ENCODE assay signal across 2 cellular contexts in genomic region chr17:74543406-74543805, GRCh38.
TF ChIP-seq lines count a peak whose summit lies in the region.

No MANE protein-coding gene starts in this region.

TF ChIP-seq in GM23338, 12 proteins besides CTCF, POLR2A, EP300 and RAD21:
- TF ChIP-seq NANOG (IDR thresholded peaks at IDR 0.05; ENCODE audit: borderline replicate concordance) = no peak
- TF ChIP-seq EZH2phosphoT487 (IDR thresholded peaks at IDR 0.05; ENCODE audit: unreplicated experiment) = no peak
- no peak for TF ChIP-seq EZH2 (IDR thresholded peaks at IDR 0.05; ENCODE audit: low read depth, unreplicated experiment)
- TF ChIP-seq POLR2AphosphoS5 (IDR thresholded peaks at IDR 0.05; ENCODE audit: low read depth) = no peak
- TF ChIP-seq STAT1 (IDR thresholded peaks at IDR 0.05; ENCODE audit: unreplicated experiment) = no peak
- TF ChIP-seq ZNF114 (CRISPR knock-in tag; IDR thresholded peaks at IDR 0.05) = no peak
- TF ChIP-seq ZNF331 (CRISPR knock-in tag; IDR thresholded peaks at IDR 0.05; ENCODE audit: low read depth) = no peak
- TF ChIP-seq CREB1 (CRISPR knock-in tag; IDR thresholded peaks at IDR 0.05; ENCODE audit: low read depth) = no peak
- no peak for TF ChIP-seq ETS1 (IDR thresholded peaks at IDR 0.05)
- no peak for TF ChIP-seq REST (IDR thresholded peaks at IDR 0.05; ENCODE audit: unreplicated experiment)
- no peak for TF ChIP-seq ZNF462 (CRISPR knock-in tag; IDR thresholded peaks at IDR 0.05)
- TF ChIP-seq JUNB (IDR thresholded peaks at IDR 0.05; ENCODE audit: unreplicated experiment) = no peak

TF ChIP-seq in H1, 55 proteins besides CTCF, POLR2A, EP300 and RAD21:
- TF ChIP-seq CHD1 (IDR thresholded peaks at IDR 0.05; ENCODE audit: low read depth, low read length) = no peak
- TF ChIP-seq HDAC2 (IDR thresholded peaks at IDR 0.05; ENCODE audit: borderline replicate concordance in 1 of 2, low read depth in 2 of 2, low read length in 2 of 2) = no peak
- TF ChIP-seq TCF12 (IDR thresholded peaks at IDR 0.05; ENCODE audit: low read depth, low read length) = no peak
- TF ChIP-seq SAP30 (IDR thresholded peaks at IDR 0.05; ENCODE audit: insufficient read depth, insufficient replicate concordance, low read length) = no peak
- TF ChIP-seq ATF2 (IDR thresholded peaks at IDR 0.05; ENCODE audit: low read length) = no peak
